Comparison of ENCODE assay signal across 8 cellular contexts in genomic region chr16:27515874-27516353, GRCh38. TPM values are rescaled to one million over a fixed set of nuclear protein-coding genes. Genes with fewer than 3 reads are reported as not detected.
DNase-seq lines count a peak whose midpoint lies in the region; ATAC-seq and TF ChIP-seq lines count a peak whose summit lies in the region.

No MANE protein-coding gene starts in this region.

- H3K27me3 Mint-ChIP-seq in naive thymus-derived CD4-positive, alpha-beta T cell, result no peaks in the 10 kb centered on the region

- POLR2A ChIA-PET in naive thymus-derived CD4-positive, alpha-beta T cell (lab: Charles Lee), result no interaction called here

- peaks cover 18 to 52% of the 10 kb centered on the region in 2 donors for H3K36me3 ChIP-seq in duodenal mucosa (ENCODE audit: control insufficient read depth in 1 of 2, insufficient read depth in 2 of 2, low read length in 2 of 2)
- H3K36me3 ChIP-seq in naive thymus-derived CD4-positive, alpha-beta T cell (ENCODE audit: control insufficient read depth in 2 of 3, insufficient read depth in 3 of 3, low read length in 3 of 3), result peaks cover 0 to 80% (median 5%) of the 10 kb centered on the region in 3 experiments
- H3K36me3 ChIP-seq in uterus, result no peaks in the 10 kb centered on the region
- peaks cover 0 to 15% of the 10 kb centered on the region in 2 donors for H3K36me3 ChIP-seq in vagina

- no peaks in the 10 kb centered on the region for H3K9me3 ChIP-seq in duodenal mucosa (ENCODE audit: control insufficient read depth in 1 of 2, low read length in 2 of 2)
- no peaks in the 10 kb centered on the region for H3K9me3 ChIP-seq in naive thymus-derived CD4-positive, alpha-beta T cell (ENCODE audit: control insufficient read depth in 2 of 3, low read length in 3 of 3)
- no peaks in the 10 kb centered on the region for H3K9me3 ChIP-seq in uterus
- no peaks in the 10 kb centered on the region for H3K9me3 ChIP-seq in vagina

- peaks cover 0 to 3% (median 0%) of the 10 kb centered on the region in 7 donors for H3K4me1 Mint-ChIP-seq in naive thymus-derived CD4-positive, alpha-beta T cell

- intact Hi-C loops in naive thymus-derived CD4-positive, alpha-beta T cell (cut with micrococcal nuclease), result no loop called here
- intact Hi-C loops in uterus (cut with DNase I; ENCODE audit: low total_unique reads) (loop anchor here (5.0 kb wide), 1 partner anchor 51 kb away; no protein-coding TSS in a partner anchor), vagina (cut with DNase I) (no loop called here)

- H3K4me3 ChIP-seq in duodenal mucosa (ENCODE audit: low read depth in 1 of 2, low read length in 2 of 2) (no peak overlapping the region), uterus (no peak overlapping the region), vagina (no peak overlapping the region)
- H3K4me3 ChIP-seq in naive thymus-derived CD4-positive, alpha-beta T cell (ENCODE audit: low read length), result no peak overlapping the region

- no peak for TF ChIP-seq POLR2A in uterus (IDR thresholded peaks at IDR 0.05)
- TF ChIP-seq POLR2A in vagina (IDR thresholded peaks at IDR 0.05), result no peak

- DNase-seq in Caki2 (ENCODE audit: low read depth) (peak; percentile 21), H4 (ENCODE audit: low spot score) (peak; percentile 27), SK-MEL-5 (ENCODE audit: low read depth, low spot score) (peak; percentile 51), NCI-H1417 treated with DMSO at 0.1 percent for 48 hours (lab: John Stamatoyannopoulos, UW) (no peak), uterus (no peak), vagina (ENCODE audit: extremely low spot score in 2 of 2) (no peak)
- DNase-seq in naive thymus-derived CD4-positive, alpha-beta T cell, result peak in 2 of 9 donors; percentile 5 to 26

- H3K9ac ChIP-seq in duodenal mucosa (ENCODE audit: low read depth in 1 of 2, low read length in 2 of 2), result no peak overlapping the region

- H3K27me3 ChIP-seq in duodenal mucosa (ENCODE audit: control insufficient read depth in 1 of 2, insufficient read depth in 2 of 2, low read length in 2 of 2) (no peaks in the 10 kb centered on the region), uterus (no peaks in the 10 kb centered on the region), vagina (no peaks in the 10 kb centered on the region)
- no peaks in the 10 kb centered on the region for H3K27me3 ChIP-seq in naive thymus-derived CD4-positive, alpha-beta T cell (ENCODE audit: control insufficient read depth in 2 of 2, insufficient read depth in 2 of 2, low read length in 2 of 2)

- in situ Hi-C loops in Caki2 (cut with HindIII; ENCODE audit: low pct_unique_long_range_greater_than_20kb, low sequenced_read_pairs) (no loop called here), SK-MEL-5 (cut with HindIII; ENCODE audit: low pct_unique_long_range_greater_than_20kb, low sequenced_read_pairs) (no loop called here)

- peak; percentile 59 for ATAC-seq in naive thymus-derived CD4-positive, alpha-beta T cell

- H3K9me3 Mint-ChIP-seq in naive thymus-derived CD4-positive, alpha-beta T cell, result no peaks in the 10 kb centered on the region

- no peak overlapping the region for H3K4me3 Mint-ChIP-seq in naive thymus-derived CD4-positive, alpha-beta T cell

- H3K27ac Mint-ChIP-seq in naive thymus-derived CD4-positive, alpha-beta T cell, result no peak overlapping the region

- H3K27ac ChIP-seq in duodenal mucosa (ENCODE audit: low read depth, low read length) (peak overlapping the region; percentile 13), uterus (no peak overlapping the region), vagina (no peak overlapping the region)
- H3K27ac ChIP-seq in naive thymus-derived CD4-positive, alpha-beta T cell (ENCODE audit: low read depth, low read length), result no peak overlapping the region

- CTCF ChIA-PET in naive thymus-derived CD4-positive, alpha-beta T cell (lab: Charles Lee), result interaction anchor here (0.6 kb wide), 1 partner anchor 437 kb away, joined by 3 read pairs; no protein-coding TSS in a partner anchor

- H3K36me3 Mint-ChIP-seq in naive thymus-derived CD4-positive, alpha-beta T cell, result peaks cover 3 to 62% (median 24%) of the 10 kb centered on the region in 5 donors

- H3K4me1 ChIP-seq in duodenal mucosa (ENCODE audit: control insufficient read depth in 1 of 2, insufficient read depth in 2 of 2, low read length in 2 of 2) (no peaks in the 10 kb centered on the region), uterus (no peaks in the 10 kb centered on the region), vagina (no peaks in the 10 kb centered on the region)
- no peaks in the 10 kb centered on the region for H3K4me1 ChIP-seq in naive thymus-derived CD4-positive, alpha-beta T cell (ENCODE audit: control insufficient read depth in 2 of 2, insufficient read depth in 2 of 2, low read length in 2 of 2)

- TF ChIP-seq CTCF in uterus (IDR thresholded peaks at IDR 0.05) (peak in 1 of 4 experiments; percentile 15), vagina (IDR thresholded peaks at IDR 0.05) (no peak)

RNA-seq across cellular contexts. Expression of gene GTF3C1, which starts 33.8 kb away (rescaled TPM):
- 65.3 and 68.2 TPM in 2 replicates for total RNA-seq in Caki2 (2014; rRNA removed; shearing (Covaris generic); ENCODE audit: low replicate concordance)
- total RNA-seq in H4 (2014; rRNA removed; shearing (Covaris generic)), result 32.2 and 34.3 TPM in 2 replicates
- 33.9 and 44.0 TPM in 2 replicates for total RNA-seq in SK-MEL-5 (2014; rRNA removed; shearing (Covaris generic))
- 45.8 and 75.8 TPM in 2 replicates for polyA plus RNA-seq in SK-MEL-5 (2015; cell fraction: cytosol; rRNA removed)
- 97.0 and 115 TPM in 2 replicates for polyA plus RNA-seq in SK-MEL-5 (2015; cell fraction: nucleus; rRNA removed)
- 10 to 100 TPM; 51.8 to 60.0 (median 52.6) TPM for total RNA-seq in naive thymus-derived CD4-positive, alpha-beta T cell
- 10 to 100 TPM; 19.0 to 38.3 TPM for polyA plus RNA-seq in naive thymus-derived CD4-positive, alpha-beta T cell
- 100 to 1,000 TPM in 1 of 4 donors, 10 to 100 TPM in 3; 73.2 to 247 (median 85.3) TPM for total RNA-seq in uterus
- 133 TPM for total RNA-seq in vagina

RNA-seq across cellular contexts. Expression of gene KATNIP, which starts 34.0 kb away (rescaled TPM):
- total RNA-seq in Caki2 (2014; rRNA removed; shearing (Covaris generic); ENCODE audit: low replicate concordance), result 8.7 and 17.1 TPM in 2 replicates
- total RNA-seq in H4 (2014; rRNA removed; shearing (Covaris generic)), result 8.4 and 9.3 TPM in 2 replicates
- total RNA-seq in SK-MEL-5 (2014; rRNA removed; shearing (Covaris generic)), result 11.6 and 13.7 TPM in 2 replicates
- polyA plus RNA-seq in SK-MEL-5 (2015; cell fraction: cytosol; rRNA removed), result 9.3 and 11.0 TPM in 2 replicates
- 64.3 and 65.0 TPM in 2 replicates for polyA plus RNA-seq in SK-MEL-5 (2015; cell fraction: nucleus; rRNA removed)
- total RNA-seq in naive thymus-derived CD4-positive, alpha-beta T cell, result 10 to 100 TPM; 18.7 to 39.0 (median 21.3) TPM
- 1 to 10 TPM; 5.7 to 5.9 TPM for polyA plus RNA-seq in naive thymus-derived CD4-positive, alpha-beta T cell
- 10 to 100 TPM; 12.1 to 42.6 (median 23.7) TPM for total RNA-seq in uterus
- 27.0 TPM for total RNA-seq in vagina

Comparison
In these comparisons a context has a peak if more than half of its experiments do, and no peak if none do; other contexts are left out.
1. DNase-seq: peak in Caki2 (single experiment), H4 (single experiment) and SK-MEL-5 (single experiment); none in NCI-H1417 treated with DMSO at 0.1 percent for 48 hours (single experiment), uterus (0 of 2) and vagina (0 of 2).